20 cellular contexts compared by ENCODE assay signal in the genomic region with DNA sequence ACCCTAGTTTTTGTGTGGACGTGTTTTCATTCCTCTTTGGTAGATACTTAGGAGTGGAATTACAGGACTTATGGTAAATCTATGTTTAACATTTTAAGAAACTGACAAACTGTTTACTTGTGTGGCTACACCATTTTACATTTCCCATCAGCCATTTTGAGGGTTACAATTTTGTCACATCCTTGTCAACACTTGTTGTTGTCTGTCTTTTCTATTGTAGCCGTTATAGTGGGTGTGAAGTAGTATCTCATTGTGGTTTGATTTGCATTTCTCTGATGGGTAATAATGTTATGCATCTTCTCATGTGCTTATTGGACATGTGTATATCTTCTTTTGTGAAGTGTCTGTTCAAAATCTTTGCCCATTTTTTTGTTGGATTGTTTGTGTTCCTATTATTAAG. TPM values are rescaled to one million over a fixed set of nuclear protein-coding genes. Genes with fewer than 3 reads are reported as not detected.
DNase-seq lines count a peak whose midpoint lies in the region; ATAC-seq, FAIRE-seq and TF ChIP-seq lines count a peak whose summit lies in the region.
"Had no signal": no experiment of that assay in that cellular context is flagged by ENCODE, and none has a peak within 500 bp of the region (broad histone marks: within the 10 kb centered on the region; RNA-seq: fewer than 3 reads in every experiment).

No MANE protein-coding gene starts in this region.

- no peak overlapping the region for H3K27ac ChIP-seq in HepG2 (ENCODE audit: extremely low read length, insufficient read depth, low read length)
- no peak overlapping the region for H3K27ac ChIP-seq in right lobe of liver
- peak overlapping the region; percentile 55 for H3K27ac ChIP-seq in Karpas-422 (ENCODE audit: low read length)

- 92% methylated on average over 2 of the region's 2 CpGs for WGBS in HepG2 (ENCODE audit: low lambda C conversion rate)
- 100% methylated on average over 2 of the region's 2 CpGs for WGBS in right lobe of liver (ENCODE audit: insufficient coverage, low coverage, low lambda C conversion rate, missing lambda C conversion rate)

- H3K4me1 Mint-ChIP-seq in chondrocyte (ENCODE audit: low read depth) = peaks cover 44% of the 10 kb centered on the region

- H3K4me1 ChIP-seq in HepG2 (ENCODE audit: insufficient read depth, low read length) (peaks cover 15% of the 10 kb centered on the region), right lobe of liver (peaks cover 0 to 8% (median 4%) of the 10 kb centered on the region in 4 donors), Karpas-422 (ENCODE audit: low read length) (peaks cover 51% of the 10 kb centered on the region)

- POLR2A ChIA-PET in HepG2 (lab: Yijun Ruan, JAX) = no interaction called here

- H3K4me2 ChIP-seq in HepG2 (ENCODE audit: low read depth, low read length) (no peak overlapping the region), Karpas-422 (ENCODE audit: low read depth, low read length, poor library complexity, severe bottlenecking) (no peak overlapping the region)
- H3K4me2 ChIP-seq: GM23338 had no signal

- H4K20me1 ChIP-seq in HepG2 (ENCODE audit: insufficient read depth, low read length) (no peaks in the 10 kb centered on the region), Karpas-422 (ENCODE audit: insufficient read depth, low read depth, low read length) (no peaks in the 10 kb centered on the region)

- ATAC-seq in HepG2 (no peak), right lobe of liver (no peak)
- ATAC-seq: CD8-positive, alpha-beta T cell; GM23338; HCT116 had no signal

- H3K4me3 Mint-ChIP-seq in chondrocyte (ENCODE audit: unreplicated experiment) = no peak overlapping the region
- H3K4me3 Mint-ChIP-seq: CD8-positive, alpha-beta T cell; GM23338; H9; HFFc6 had no signal

- H3K79me2 ChIP-seq in HepG2 (ENCODE audit: insufficient read depth, low read length) (peaks cover 50% of the 10 kb centered on the region), Karpas-422 (ENCODE audit: low read length) (peaks cover 95% of the 10 kb centered on the region)

- BruUV-seq in HepG2 (replicated peaks; lab: Mats Ljungman, UMichigan) = no TSS peak

- TF ChIP-seq CTCF in HepG2 (CRISPR knock-in tag; IDR thresholded peaks at IDR 0.05) (no peak), right lobe of liver (IDR thresholded peaks at IDR 0.05) (no peak), chondrocyte (IDR thresholded peaks at IDR 0.05) (no peak), foreskin fibroblast (IDR thresholded peaks at IDR 0.05; ENCODE audit: low read depth, low read length) (no peak)

- TF ChIP-seq RAD21 in HepG2 (CRISPR knock-in tag; IDR thresholded peaks at IDR 0.05) = no peak

- H3K9ac ChIP-seq in HepG2 (ENCODE audit: insufficient read depth, low read depth, low read length) (no peak overlapping the region), Karpas-422 (ENCODE audit: low read length) (no peak overlapping the region)

- intact Hi-C loops in HepG2 (cut with micrococcal nuclease; ENCODE audit: unreplicated experiment) = no loop called here
- intact Hi-C loops in right lobe of liver (cut with DNase I) = no loop called here

- CTCF ChIA-PET in HepG2 (lab: Yijun Ruan, JAX; ENCODE audit: low intra/inter-chr PET ratio, low total read pairs) = no interaction called here

- in situ Hi-C loops in HepG2 (cut with HindIII; ENCODE audit: extremely low pct_ligation_motif_present, low pct_unique_long_range_greater_than_20kb) = no loop called here

- H2AFZ ChIP-seq in HepG2 (ENCODE audit: low read length) (no peak overlapping the region), Karpas-422 (ENCODE audit: low read length) (no peak overlapping the region)
- H2AFZ ChIP-seq: GM23338 had no signal

- DNase-seq in HepG2 (ENCODE audit: low spot score) (no peak), right lobe of liver (no peak), Karpas-422 (no peak), chondrocyte (ENCODE audit: low spot score) (no peak), SKM-1 treated with dmso at 0.1 percent for 144 hours (lab: John Stamatoyannopoulos, UW; ENCODE audit: unreplicated experiment) (no peak), NOMO-1 (lab: John Stamatoyannopoulos, UW; ENCODE audit: unreplicated experiment in 2 of 2) (no peak), foreskin fibroblast (no peak)
- DNase-seq: 8988T; C1 segment of cervical spinal cord; Caco-2; CD4-positive, CD25-positive, alpha-beta regulatory T cell; CD8-positive, alpha-beta T cell; DMS79 treated with DMSO at 0.1 percent for 48 hours; GF-D8; H9; HFFc6 had no signal

- H3K9me3 ChIP-seq in HepG2 (ENCODE audit: low read length) = no peaks in the 10 kb centered on the region
- H3K9me3 ChIP-seq in right lobe of liver = no peaks in the 10 kb centered on the region
- H3K9me3 ChIP-seq in Karpas-422 (ENCODE audit: low read length) = 0 out of 2 replicates have a peak, but pooled peaks cover 2% of the 10 kb centered on the region
- H3K9me3 ChIP-seq: Caco-2 had no signal

- peaks cover 1% of the 10 kb centered on the region for H3K36me3 Mint-ChIP-seq in chondrocyte (ENCODE audit: low read depth)

- H3K36me3 ChIP-seq in HepG2 (replicated peaks in 1 of 2; ENCODE audit: control insufficient read depth in 1 of 2, insufficient read depth in 2 of 2, low read length in 2 of 2) (no peaks in the 10 kb centered on the region), right lobe of liver (no peaks in the 10 kb centered on the region), Karpas-422 (ENCODE audit: insufficient read depth, low read length) (peaks cover 33% of the 10 kb centered on the region)

- peaks cover 3% of the 10 kb centered on the region for H3K9me3 Mint-ChIP-seq in chondrocyte (ENCODE audit: low read depth)
- H3K9me3 Mint-ChIP-seq: CD4-positive, CD25-positive, alpha-beta regulatory T cell; CD8-positive, alpha-beta T cell; GM23338; H9; HFFc6 had no signal

- no peaks in the 10 kb centered on the region for H3K9me2 ChIP-seq in Karpas-422 (replicated peaks; ENCODE audit: insufficient read depth, low read length)

- TF ChIP-seq POLR2A in HepG2 (IDR thresholded peaks at IDR 0.05; ENCODE audit: insufficient read depth in 1 of 2, low read depth in 2 of 2, low read length in 2 of 2) = no peak
- no peak for TF ChIP-seq POLR2A in right lobe of liver (IDR thresholded peaks at IDR 0.05)

- no peak for FAIRE-seq in HepG2 (lab: Jason Lieb, UNC)
- FAIRE-seq: GM12891, GM18507 had no signal

- H3K4me3 ChIP-seq in HepG2 (replicated peaks in 1 of 3; ENCODE audit: insufficient read depth in 1 of 3, low read depth in 2 of 3, low read length in 3 of 3) (no peak overlapping the region), right lobe of liver (no peak overlapping the region), Karpas-422 (ENCODE audit: low read length) (no peak overlapping the region), foreskin fibroblast (ENCODE audit: low read depth in 1 of 2, low read length in 2 of 2) (no peak overlapping the region)
- H3K4me3 ChIP-seq: GM23338 had no signal

- H3K27me3 Mint-ChIP-seq in chondrocyte (ENCODE audit: low read depth) = no peaks in the 10 kb centered on the region
- H3K27me3 Mint-ChIP-seq: CD4-positive, CD25-positive, alpha-beta regulatory T cell had no signal

- H3K27ac Mint-ChIP-seq in chondrocyte (ENCODE audit: unreplicated experiment) = peak overlapping the region; percentile 36
- H3K27ac Mint-ChIP-seq: CD8-positive, alpha-beta T cell; GM23338; H9; HFFc6 had no signal

- no peaks in the 10 kb centered on the region; a peak in 1 of 5 replicates for H3K27me3 ChIP-seq in HepG2 (ENCODE audit: control insufficient read depth in 1 of 2, insufficient read depth in 2 of 2, low read length in 2 of 2)
- H3K27me3 ChIP-seq in right lobe of liver = no peaks in the 10 kb centered on the region
- H3K27me3 ChIP-seq in Karpas-422 (ENCODE audit: low read length) = no peaks in the 10 kb centered on the region

- TF ChIP-seq EP300 in HepG2 (IDR thresholded peaks at IDR 0.05; ENCODE audit: low read depth in 2 of 2, low read length in 2 of 2) = no peak
- no peak for TF ChIP-seq EP300 in HepG2 (CRISPR knock-in tag; IDR thresholded peaks at IDR 0.05; ENCODE audit: borderline replicate concordance)

RNA-seq across cellular contexts. Expression of a gene that starts 4.5 kb away (rescaled TPM):
- total RNA-seq in HepG2 (2016; rRNA removed; fragmentation: Illumina TruSeq; extraction: Trizol) (55.8 and 92.5 TPM in 2 replicates), right lobe of liver (10 to 100 TPM; 28.9 to 51.6 (median 33.6) TPM), chondrocyte (85.7 to 139 TPM (median 89.4 TPM) in 3 replicates)
- total RNA-seq in HepG2 (2016; cell fraction: cytosol; rRNA removed; fragmentation: Illumina TruSeq; extraction: Trizol; ENCODE audit: low read depth) = 21.6 and 23.7 TPM in 2 replicates
- 55.1 and 90.5 TPM in 2 replicates for total RNA-seq in HepG2 (2016; cell fraction: insoluble cytoplasmic fraction; rRNA removed; fragmentation: Illumina TruSeq; extraction: Trizol)
- 18.2 and 20.9 TPM in 2 replicates for total RNA-seq in HepG2 (2016; cell fraction: membrane; rRNA removed; fragmentation: Illumina TruSeq; extraction: Trizol)
- total RNA-seq in HepG2 (2016; cell fraction: nucleus; rRNA removed; fragmentation: Illumina TruSeq; extraction: Trizol) = 58.8 and 60.1 TPM in 2 replicates
- polyA plus RNA-seq in HepG2 (2011; rRNA removed) = 41.6 and 43.3 TPM in 2 replicates
- 32.2 and 47.4 TPM in 2 replicates for polyA plus RNA-seq in HepG2 (2011; cell fraction: cytosol; rRNA removed)
- polyA plus RNA-seq in HepG2 (2011; cell fraction: nucleus; rRNA removed) = 14.4 and 21.0 TPM in 2 replicates
- polyA plus RNA-seq in HepG2 (2012) = 31.8 and 35.5 TPM in 2 replicates
- 1.6 and 2.2 TPM in 2 replicates for polyA plus RNA-seq in HepG2 (2016; cell fraction: cytosol; fragmentation: Illumina TruSeq; extraction: Trizol; ENCODE audit: low read depth)
- 69.2 and 71.7 TPM in 2 replicates for polyA plus RNA-seq in HepG2 (2016; cell fraction: insoluble cytoplasmic fraction; fragmentation: Illumina TruSeq; extraction: Trizol; ENCODE audit: low read depth)
- 7.3 and 8.2 TPM in 2 replicates for polyA plus RNA-seq in HepG2 (2016; cell fraction: membrane; fragmentation: Illumina TruSeq; extraction: Trizol; ENCODE audit: low read depth)
- polyA plus RNA-seq in HepG2 (2016; cell fraction: nucleus; fragmentation: Illumina TruSeq; extraction: Trizol; ENCODE audit: insufficient read depth, low read depth) = 21.7 and 28.9 TPM in 2 replicates
- polyA minus RNA-seq in HepG2 (2011; rRNA and poly(A)+ RNA removed; ENCODE audit: low replicate concordance) = 60.0 and 72.3 TPM in 2 replicates
- 50.0 and 63.4 TPM in 2 replicates for polyA minus RNA-seq in HepG2 (2011; cell fraction: cytosol; rRNA and poly(A)+ RNA removed)
- polyA minus RNA-seq in HepG2 (2011; cell fraction: nucleus; rRNA and poly(A)+ RNA removed) = 78.3 and 106 TPM in 2 replicates
- 101 and 125 TPM in 2 replicates for total RNA-seq in Karpas-422 (2014; rRNA removed; shearing (Covaris generic); ENCODE audit: low replicate concordance)

RNA-seq across cellular contexts. Expression of a gene that starts 4.8 kb away (rescaled TPM):
- 13.5 and 17.8 TPM in 2 replicates for total RNA-seq in HepG2 (2016; rRNA removed; fragmentation: Illumina TruSeq; extraction: Trizol)
- total RNA-seq in HepG2 (2016; cell fraction: cytosol; rRNA removed; fragmentation: Illumina TruSeq; extraction: Trizol; ENCODE audit: low read depth) = 2.3 and 2.7 TPM in 2 replicates
- 12.7 and 17.3 TPM in 2 replicates for total RNA-seq in HepG2 (2016; cell fraction: insoluble cytoplasmic fraction; rRNA removed; fragmentation: Illumina TruSeq; extraction: Trizol)
- total RNA-seq in HepG2 (2016; cell fraction: membrane; rRNA removed; fragmentation: Illumina TruSeq; extraction: Trizol) = 5.5 and 5.7 TPM in 2 replicates
- 22.9 and 23.1 TPM in 2 replicates for total RNA-seq in HepG2 (2016; cell fraction: nucleus; rRNA removed; fragmentation: Illumina TruSeq; extraction: Trizol)
- 3.6 and 5.0 TPM in 2 replicates for polyA plus RNA-seq in HepG2 (2011; rRNA removed)
- polyA plus RNA-seq in HepG2 (2011; cell fraction: cytosol; rRNA removed) = 2.2 and 2.8 TPM in 2 replicates
- 3.6 and 3.9 TPM in 2 replicates for polyA plus RNA-seq in HepG2 (2011; cell fraction: nucleus; rRNA removed)
- polyA plus RNA-seq in HepG2 (2012) = 3.2 and 5.4 TPM in 2 replicates
- polyA plus RNA-seq in HepG2 (2016; cell fraction: cytosol; fragmentation: Illumina TruSeq; extraction: Trizol; ENCODE audit: low read depth) = 2.4 and 2.9 TPM in 2 replicates
- polyA plus RNA-seq in HepG2 (2016; cell fraction: insoluble cytoplasmic fraction; fragmentation: Illumina TruSeq; extraction: Trizol; ENCODE audit: low read depth) = 8.3 and 10.1 TPM in 2 replicates
- 3.0 and 3.7 TPM in 2 replicates for polyA plus RNA-seq in HepG2 (2016; cell fraction: membrane; fragmentation: Illumina TruSeq; extraction: Trizol; ENCODE audit: low read depth)
- polyA plus RNA-seq in HepG2 (2016; cell fraction: nucleus; fragmentation: Illumina TruSeq; extraction: Trizol; ENCODE audit: insufficient read depth, low read depth) = 9.8 and 12.2 TPM in 2 replicates
- polyA minus RNA-seq in HepG2 (2011; rRNA and poly(A)+ RNA removed; ENCODE audit: low replicate concordance) = 4.3 and 8.3 TPM in 2 replicates
- 4.2 and 4.7 TPM in 2 replicates for polyA minus RNA-seq in HepG2 (2011; cell fraction: cytosol; rRNA and poly(A)+ RNA removed)
- 27.4 and 28.8 TPM in 2 replicates for polyA minus RNA-seq in HepG2 (2011; cell fraction: nucleus; rRNA and poly(A)+ RNA removed)
- 1 to 10 TPM in 4 of 6 experiments, under 1 TPM in 2; 0.86 to 2.0 (median 1.3) TPM for total RNA-seq in right lobe of liver
- total RNA-seq in Karpas-422 (2014; rRNA removed; shearing (Covaris generic); ENCODE audit: low replicate concordance) = 19.1 and 25.1 TPM in 2 replicates
- 10.8 to 20.0 TPM (median 12.5 TPM) in 3 replicates for total RNA-seq in chondrocyte
